ENCODE assay signal across 1 cellular context in the genomic region with DNA sequence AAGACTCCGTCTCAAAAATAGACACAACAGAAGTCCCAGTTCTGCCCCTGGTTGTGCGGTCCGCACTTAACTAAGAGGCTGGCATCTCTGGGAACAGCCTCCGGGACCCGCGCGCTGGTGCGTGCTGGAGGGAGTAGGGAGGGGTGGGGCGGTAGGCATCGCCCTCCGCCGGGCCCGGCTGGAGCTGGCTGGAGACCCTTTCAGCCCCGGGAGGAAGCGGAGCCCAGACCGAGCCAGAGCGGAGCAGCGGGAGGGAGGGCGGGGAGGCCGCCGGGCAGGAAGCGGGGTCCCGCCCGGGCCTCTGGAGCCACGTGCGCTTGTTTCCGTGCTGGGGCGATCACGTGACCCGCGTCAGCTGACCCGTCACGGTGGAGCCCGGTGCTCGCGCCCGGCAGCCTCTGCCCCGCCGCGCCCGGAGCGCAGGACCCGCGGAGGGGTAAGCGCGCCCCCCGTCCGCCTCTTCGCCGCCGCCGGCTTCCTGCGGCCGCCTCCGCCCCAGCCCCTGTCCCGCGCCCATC.
TF ChIP-seq lines count a peak whose summit lies in the region.

Gene WDR81, plus strand, starts transcription at position 354 of the 518 bp plus-strand sequence. CDS start 256 bp downstream, outside the sequence.

TF ChIP-seq in HepG2, 621 proteins besides CTCF, POLR2A, EP300 and RAD21 (continued from another document and continues in another):
- TF ChIP-seq, protein P1, sequence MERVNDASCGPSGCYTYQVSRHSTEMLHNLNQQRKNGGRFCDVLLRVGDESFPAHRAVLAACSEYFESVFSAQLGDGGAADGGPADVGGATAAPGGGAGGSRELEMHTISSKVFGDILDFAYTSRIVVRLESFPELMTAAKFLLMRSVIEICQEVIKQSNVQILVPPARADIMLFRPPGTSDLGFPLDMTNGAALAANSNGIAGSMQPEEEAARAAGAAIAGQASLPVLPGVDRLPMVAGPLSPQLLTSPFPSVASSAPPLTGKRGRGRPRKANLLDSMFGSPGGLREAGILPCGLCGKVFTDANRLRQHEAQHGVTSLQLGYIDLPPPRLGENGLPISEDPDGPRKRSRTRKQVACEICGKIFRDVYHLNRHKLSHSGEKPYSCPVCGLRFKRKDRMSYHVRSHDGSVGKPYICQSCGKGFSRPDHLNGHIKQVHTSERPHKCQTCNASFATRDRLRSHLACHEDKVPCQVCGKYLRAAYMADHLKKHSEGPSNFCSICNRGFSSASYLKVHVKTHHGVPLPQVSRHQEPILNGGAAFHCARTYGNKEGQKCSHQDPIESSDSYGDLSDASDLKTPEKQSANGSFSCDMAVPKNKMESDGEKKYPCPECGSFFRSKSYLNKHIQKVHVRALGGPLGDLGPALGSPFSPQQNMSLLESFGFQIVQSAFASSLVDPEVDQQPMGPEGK (CRISPR knock-in tag; IDR thresholded peaks at IDR 0.05): peak; percentile 45; the same call in 1 of the 2 replicates
- TF ChIP-seq, protein P2, sequence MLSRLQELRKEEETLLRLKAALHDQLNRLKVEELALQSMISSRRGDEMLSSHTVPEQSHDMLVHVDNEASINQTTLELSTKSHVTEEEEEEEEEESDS (CRISPR knock-in tag; IDR thresholded peaks at IDR 0.05; ENCODE audit: borderline replicate concordance): no peak
- TF ChIP-seq ERF (CRISPR knock-in tag; IDR thresholded peaks at IDR 0.05) (peak; percentile 85; the same call in 1 of the 2 replicates), ZNF263 (CRISPR knock-in tag; IDR thresholded peaks at IDR 0.05) (peak; percentile 17; the same call in 1 of the 2 replicates), ZNF652 (CRISPR knock-in tag; IDR thresholded peaks at IDR 0.05; ENCODE audit: borderline replicate concordance, low read depth) (peak; percentile 89), FOXK1 (CRISPR knock-in tag; IDR thresholded peaks at IDR 0.05; ENCODE audit: borderline replicate concordance, low read depth) (peak; percentile 98), MEIS1 (CRISPR knock-in tag; IDR thresholded peaks at IDR 0.05; ENCODE audit: borderline replicate concordance) (peak; percentile 62; the same call in 1 of the 2 replicates), KAT2B (IDR thresholded peaks at IDR 0.05; ENCODE audit: borderline replicate concordance, low read depth, low read length) (no peak), ZBTB2 (CRISPR knock-in tag; IDR thresholded peaks at IDR 0.05; ENCODE audit: low read depth) (peak; percentile 45; the same call in 1 of the 2 replicates), ZNF253 (CRISPR knock-in tag; IDR thresholded peaks at IDR 0.05; ENCODE audit: borderline replicate concordance) (no peak), HOXD1 (CRISPR knock-in tag; IDR thresholded peaks at IDR 0.05) (no peak), ELF1 (CRISPR knock-in tag; IDR thresholded peaks at IDR 0.05) (peak; percentile 58), ARID4A (CRISPR knock-in tag; IDR thresholded peaks at IDR 0.05; ENCODE audit: borderline replicate concordance) (peak; percentile 98), ZNF746 (CRISPR knock-in tag; IDR thresholded peaks at IDR 0.05) (peak; percentile 47; the same call in 1 of the 2 replicates), ZIK1 (CRISPR knock-in tag; IDR thresholded peaks at IDR 0.05; ENCODE audit: borderline replicate concordance, low read depth) (peak; percentile 33; the same call in 1 of the 2 replicates), KLF12 (CRISPR knock-in tag; IDR thresholded peaks at IDR 0.05; ENCODE audit: borderline replicate concordance) (peak; percentile 46; the same call in 1 of the 2 replicates)
- TF ChIP-seq, protein P3, sequence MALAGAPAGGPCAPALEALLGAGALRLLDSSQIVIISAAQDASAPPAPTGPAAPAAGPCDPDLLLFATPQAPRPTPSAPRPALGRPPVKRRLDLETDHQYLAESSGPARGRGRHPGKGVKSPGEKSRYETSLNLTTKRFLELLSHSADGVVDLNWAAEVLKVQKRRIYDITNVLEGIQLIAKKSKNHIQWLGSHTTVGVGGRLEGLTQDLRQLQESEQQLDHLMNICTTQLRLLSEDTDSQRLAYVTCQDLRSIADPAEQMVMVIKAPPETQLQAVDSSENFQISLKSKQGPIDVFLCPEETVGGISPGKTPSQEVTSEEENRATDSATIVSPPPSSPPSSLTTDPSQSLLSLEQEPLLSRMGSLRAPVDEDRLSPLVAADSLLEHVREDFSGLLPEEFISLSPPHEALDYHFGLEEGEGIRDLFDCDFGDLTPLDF (CRISPR knock-in tag; IDR thresholded peaks at IDR 0.05): 0 out of 2 replicates have a peak, but pooled peaks have one; percentile 20
- TF ChIP-seq, protein P4, sequence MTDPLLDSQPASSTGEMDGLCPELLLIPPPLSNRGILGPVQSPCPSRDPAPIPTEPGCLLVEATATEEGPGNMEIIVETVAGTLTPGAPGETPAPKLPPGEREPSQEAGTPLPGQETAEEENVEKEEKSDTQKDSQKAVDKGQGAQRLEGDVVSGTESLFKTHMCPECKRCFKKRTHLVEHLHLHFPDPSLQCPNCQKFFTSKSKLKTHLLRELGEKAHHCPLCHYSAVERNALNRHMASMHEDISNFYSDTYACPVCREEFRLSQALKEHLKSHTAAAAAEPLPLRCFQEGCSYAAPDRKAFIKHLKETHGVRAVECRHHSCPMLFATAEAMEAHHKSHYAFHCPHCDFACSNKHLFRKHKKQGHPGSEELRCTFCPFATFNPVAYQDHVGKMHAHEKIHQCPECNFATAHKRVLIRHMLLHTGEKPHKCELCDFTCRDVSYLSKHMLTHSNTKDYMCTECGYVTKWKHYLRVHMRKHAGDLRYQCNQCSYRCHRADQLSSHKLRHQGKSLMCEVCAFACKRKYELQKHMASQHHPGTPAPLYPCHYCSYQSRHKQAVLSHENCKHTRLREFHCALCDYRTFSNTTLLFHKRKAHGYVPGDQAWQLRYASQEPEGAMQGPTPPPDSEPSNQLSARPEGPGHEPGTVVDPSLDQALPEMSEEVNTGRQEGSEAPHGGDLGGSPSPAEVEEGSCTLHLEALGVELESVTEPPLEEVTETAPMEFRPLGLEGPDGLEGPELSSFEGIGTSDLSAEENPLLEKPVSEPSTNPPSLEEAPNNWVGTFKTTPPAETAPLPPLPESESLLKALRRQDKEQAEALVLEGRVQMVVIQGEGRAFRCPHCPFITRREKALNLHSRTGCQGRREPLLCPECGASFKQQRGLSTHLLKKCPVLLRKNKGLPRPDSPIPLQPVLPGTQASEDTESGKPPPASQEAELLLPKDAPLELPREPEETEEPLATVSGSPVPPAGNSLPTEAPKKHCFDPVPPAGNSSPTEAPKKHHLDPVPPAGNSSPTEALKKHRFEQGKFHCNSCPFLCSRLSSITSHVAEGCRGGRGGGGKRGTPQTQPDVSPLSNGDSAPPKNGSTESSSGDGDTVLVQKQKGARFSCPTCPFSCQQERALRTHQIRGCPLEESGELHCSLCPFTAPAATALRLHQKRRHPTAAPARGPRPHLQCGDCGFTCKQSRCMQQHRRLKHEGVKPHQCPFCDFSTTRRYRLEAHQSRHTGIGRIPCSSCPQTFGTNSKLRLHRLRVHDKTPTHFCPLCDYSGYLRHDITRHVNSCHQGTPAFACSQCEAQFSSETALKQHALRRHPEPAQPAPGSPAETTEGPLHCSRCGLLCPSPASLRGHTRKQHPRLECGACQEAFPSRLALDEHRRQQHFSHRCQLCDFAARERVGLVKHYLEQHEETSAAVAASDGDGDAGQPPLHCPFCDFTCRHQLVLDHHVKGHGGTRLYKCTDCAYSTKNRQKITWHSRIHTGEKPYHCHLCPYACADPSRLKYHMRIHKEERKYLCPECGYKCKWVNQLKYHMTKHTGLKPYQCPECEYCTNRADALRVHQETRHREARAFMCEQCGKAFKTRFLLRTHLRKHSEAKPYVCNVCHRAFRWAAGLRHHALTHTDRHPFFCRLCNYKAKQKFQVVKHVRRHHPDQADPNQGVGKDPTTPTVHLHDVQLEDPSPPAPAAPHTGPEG (CRISPR knock-in tag; IDR thresholded peaks at IDR 0.05): 0 out of 2 replicates have a peak, but pooled peaks have one; percentile 39
- TF ChIP-seq, protein P5, sequence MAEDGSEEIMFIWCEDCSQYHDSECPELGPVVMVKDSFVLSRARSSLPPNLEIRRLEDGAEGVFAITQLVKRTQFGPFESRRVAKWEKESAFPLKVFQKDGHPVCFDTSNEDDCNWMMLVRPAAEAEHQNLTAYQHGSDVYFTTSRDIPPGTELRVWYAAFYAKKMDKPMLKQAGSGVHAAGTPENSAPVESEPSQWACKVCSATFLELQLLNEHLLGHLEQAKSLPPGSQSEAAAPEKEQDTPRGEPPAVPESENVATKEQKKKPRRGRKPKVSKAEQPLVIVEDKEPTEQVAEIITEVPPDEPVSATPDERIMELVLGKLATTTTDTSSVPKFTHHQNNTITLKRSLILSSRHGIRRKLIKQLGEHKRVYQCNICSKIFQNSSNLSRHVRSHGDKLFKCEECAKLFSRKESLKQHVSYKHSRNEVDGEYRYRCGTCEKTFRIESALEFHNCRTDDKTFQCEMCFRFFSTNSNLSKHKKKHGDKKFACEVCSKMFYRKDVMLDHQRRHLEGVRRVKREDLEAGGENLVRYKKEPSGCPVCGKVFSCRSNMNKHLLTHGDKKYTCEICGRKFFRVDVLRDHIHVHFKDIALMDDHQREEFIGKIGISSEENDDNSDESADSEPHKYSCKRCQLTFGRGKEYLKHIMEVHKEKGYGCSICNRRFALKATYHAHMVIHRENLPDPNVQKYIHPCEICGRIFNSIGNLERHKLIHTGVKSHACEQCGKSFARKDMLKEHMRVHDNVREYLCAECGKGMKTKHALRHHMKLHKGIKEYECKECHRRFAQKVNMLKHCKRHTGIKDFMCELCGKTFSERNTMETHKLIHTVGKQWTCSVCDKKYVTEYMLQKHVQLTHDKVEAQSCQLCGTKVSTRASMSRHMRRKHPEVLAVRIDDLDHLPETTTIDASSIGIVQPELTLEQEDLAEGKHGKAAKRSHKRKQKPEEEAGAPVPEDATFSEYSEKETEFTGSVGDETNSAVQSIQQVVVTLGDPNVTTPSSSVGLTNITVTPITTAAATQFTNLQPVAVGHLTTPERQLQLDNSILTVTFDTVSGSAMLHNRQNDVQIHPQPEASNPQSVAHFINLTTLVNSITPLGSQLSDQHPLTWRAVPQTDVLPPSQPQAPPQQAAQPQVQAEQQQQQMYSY (CRISPR knock-in tag; IDR thresholded peaks at IDR 0.05): peak; percentile 48; the same call in 1 of the 2 replicates
- TF ChIP-seq, protein P6, sequence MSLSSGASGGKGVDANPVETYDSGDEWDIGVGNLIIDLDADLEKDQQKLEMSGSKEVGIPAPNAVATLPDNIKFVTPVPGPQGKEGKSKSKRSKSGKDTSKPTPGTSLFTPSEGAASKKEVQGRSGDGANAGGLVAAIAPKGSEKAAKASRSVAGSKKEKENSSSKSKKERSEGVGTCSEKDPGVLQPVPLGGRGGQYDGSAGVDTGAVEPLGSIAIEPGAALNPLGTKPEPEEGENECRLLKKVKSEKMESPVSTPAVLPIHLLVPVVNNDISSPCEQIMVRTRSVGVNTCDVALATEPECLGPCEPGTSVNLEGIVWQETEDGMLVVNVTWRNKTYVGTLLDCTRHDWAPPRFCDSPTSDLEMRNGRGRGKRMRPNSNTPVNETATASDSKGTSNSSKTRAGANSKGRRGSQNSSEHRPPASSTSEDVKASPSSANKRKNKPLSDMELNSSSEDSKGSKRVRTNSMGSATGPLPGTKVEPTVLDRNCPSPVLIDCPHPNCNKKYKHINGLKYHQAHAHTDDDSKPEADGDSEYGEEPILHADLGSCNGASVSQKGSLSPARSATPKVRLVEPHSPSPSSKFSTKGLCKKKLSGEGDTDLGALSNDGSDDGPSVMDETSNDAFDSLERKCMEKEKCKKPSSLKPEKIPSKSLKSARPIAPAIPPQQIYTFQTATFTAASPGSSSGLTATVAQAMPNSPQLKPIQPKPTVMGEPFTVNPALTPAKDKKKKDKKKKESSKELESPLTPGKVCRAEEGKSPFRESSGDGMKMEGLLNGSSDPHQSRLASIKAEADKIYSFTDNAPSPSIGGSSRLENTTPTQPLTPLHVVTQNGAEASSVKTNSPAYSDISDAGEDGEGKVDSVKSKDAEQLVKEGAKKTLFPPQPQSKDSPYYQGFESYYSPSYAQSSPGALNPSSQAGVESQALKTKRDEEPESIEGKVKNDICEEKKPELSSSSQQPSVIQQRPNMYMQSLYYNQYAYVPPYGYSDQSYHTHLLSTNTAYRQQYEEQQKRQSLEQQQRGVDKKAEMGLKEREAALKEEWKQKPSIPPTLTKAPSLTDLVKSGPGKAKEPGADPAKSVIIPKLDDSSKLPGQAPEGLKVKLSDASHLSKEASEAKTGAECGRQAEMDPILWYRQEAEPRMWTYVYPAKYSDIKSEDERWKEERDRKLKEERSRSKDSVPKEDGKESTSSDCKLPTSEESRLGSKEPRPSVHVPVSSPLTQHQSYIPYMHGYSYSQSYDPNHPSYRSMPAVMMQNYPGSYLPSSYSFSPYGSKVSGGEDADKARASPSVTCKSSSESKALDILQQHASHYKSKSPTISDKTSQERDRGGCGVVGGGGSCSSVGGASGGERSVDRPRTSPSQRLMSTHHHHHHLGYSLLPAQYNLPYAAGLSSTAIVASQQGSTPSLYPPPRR (CRISPR knock-in tag; IDR thresholded peaks at IDR 0.05; ENCODE audit: borderline replicate concordance): 0 out of 2 replicates have a peak, but pooled peaks have one; percentile 33
